8 cellular contexts compared by ENCODE assay signal in the genomic region with DNA sequence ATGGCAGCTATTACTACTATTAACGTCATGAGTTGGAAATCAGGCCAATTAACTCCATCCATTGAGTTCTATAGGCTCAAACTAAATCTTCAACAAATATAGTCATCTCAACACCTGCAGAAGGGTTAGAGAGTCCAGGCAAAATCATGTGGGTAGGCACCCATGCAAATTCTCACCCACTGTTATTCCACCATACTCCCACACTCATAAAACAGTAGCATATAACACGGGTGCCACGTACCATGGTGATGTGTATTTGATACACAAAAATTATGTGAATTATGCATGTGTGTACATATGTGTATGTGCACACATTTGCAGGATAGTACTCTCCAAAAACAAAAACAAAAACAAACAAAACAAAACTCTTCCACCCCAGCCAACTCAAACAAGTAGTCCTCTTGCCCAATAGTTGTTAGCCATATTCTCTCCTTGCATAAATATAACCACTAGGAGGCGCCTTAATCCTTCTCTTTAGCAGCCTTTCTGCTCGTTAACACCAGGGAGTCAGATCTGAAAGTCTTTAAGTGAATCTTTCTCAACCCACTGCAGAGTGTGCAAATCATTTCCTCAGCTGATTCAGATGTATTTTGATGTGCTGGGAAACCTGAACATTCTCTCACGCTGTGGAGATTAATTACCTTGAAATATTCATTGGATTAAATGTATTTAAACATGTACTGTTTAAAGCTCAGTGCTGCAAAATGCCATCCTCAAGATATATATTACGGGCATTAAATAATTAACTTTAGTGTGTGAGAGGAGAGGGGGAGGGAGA. TPM values are rescaled to one million over a fixed set of nuclear protein-coding genes. Genes with fewer than 3 reads are reported as not detected.
DNase-seq lines count a peak whose midpoint lies in the region; ATAC-seq and TF ChIP-seq lines count a peak whose summit lies in the region.

No MANE protein-coding gene starts in this region.

- ATAC-seq in HG02759 (IDR thresholded peaks at IDR 0.05; ENCODE audit: unreplicated experiment) (peak; percentile 80), esophagus mucosa (peak; percentile 93), natural killer cell (peak in 2 of 3 donors; percentile 46 to 74)

- H3K4me1 ChIP-seq in A673 (ENCODE audit: insufficient read depth, low read length, poor library complexity, severe bottlenecking) = no peaks in the 10 kb centered on the region

- peak; percentile 88 for TF ChIP-seq CTCF in A673 (conservative IDR thresholded peaks at IDR 0.05; ENCODE audit: low read depth, low read length)
- TF ChIP-seq CTCF in GM13976 (IDR thresholded peaks at IDR 0.05; ENCODE audit: borderline replicate concordance, control extremely low read depth, extremely low read depth, insufficient read depth, missing control alignments) = peak; percentile 57
- TF ChIP-seq CTCF in natural killer cell (IDR thresholded peaks at IDR 0.05) = peak; percentile 71

- H3K27me3 Mint-ChIP-seq in natural killer cell (ENCODE audit: low read depth in 2 of 2) = no peaks in the 10 kb centered on the region

- intact Hi-C loops in A673 (cut with micrococcal nuclease; ENCODE audit: unreplicated experiment) = loop anchor here (1.0 to 5.0 kb wide), 5 partner anchors 135 to 1435 kb away; a partner anchor contains a TSS
- intact Hi-C loops in natural killer cell (cut with micrococcal nuclease) = loop anchor here (10.0 kb wide), 2 partner anchors 1307 to 1677 kb away; no protein-coding TSS in a partner anchor

- H3K27ac ChIP-seq in A673 (ENCODE audit: low read depth, low read length, poor library complexity, severe bottlenecking) = no peak overlapping the region
- H3K27ac ChIP-seq in SK-N-MC = peak overlapping the region; percentile 71

- H3K27ac Mint-ChIP-seq in natural killer cell = no peak overlapping the region

- H3K4me1 Mint-ChIP-seq in natural killer cell = peaks cover 0 to 4% of the 10 kb centered on the region in 2 donors

- no peak overlapping the region for H3K9ac ChIP-seq in SK-N-MC (ENCODE audit: insufficient read length)

- no peaks in the 10 kb centered on the region for H3K9me3 ChIP-seq in A673 (ENCODE audit: low read depth, low read length, poor library complexity, severe bottlenecking)
- no peaks in the 10 kb centered on the region for H3K9me3 ChIP-seq in SK-N-MC (ENCODE audit: low read depth, low read length)

- H3K27me3 ChIP-seq in A673 (replicated peaks; ENCODE audit: insufficient read depth, low read depth, low read length, poor library complexity) = no peaks in the 10 kb centered on the region

- BruUV-seq in A673 (replicated peaks; lab: Mats Ljungman, UMichigan) = no TSS peak

- in situ Hi-C loops in GM13976 (cut with MboI; ENCODE audit: low sequenced_read_pairs, unreplicated experiment) = no loop called here

- no peaks in the 10 kb centered on the region for H3K9me3 Mint-ChIP-seq in natural killer cell

- CTCF ChIA-PET in A673 (lab: Charles Lee) = interaction anchor here (0.6 to 1.0 kb wide), 3 partner anchors 96 to 267 kb away, joined by 3 to 5 read pairs (median 3); no protein-coding TSS in a partner anchor

- H3K36me3 ChIP-seq in A673 (ENCODE audit: insufficient read depth, low read length, poor library complexity, severe bottlenecking) (no peaks in the 10 kb centered on the region), SK-N-MC (ENCODE audit: insufficient read depth, low read length) (no peaks in the 10 kb centered on the region)

- no peak overlapping the region for H3K4me3 Mint-ChIP-seq in natural killer cell

- POLR2A ChIA-PET in A673 (lab: Charles Lee; ENCODE audit: low non-redundant PET) = interaction anchor here (0.6 kb wide), 1 partner anchor 775 kb away, joined by 9 read pairs; no protein-coding TSS in a partner anchor

- no peaks in the 10 kb centered on the region for H3K36me3 Mint-ChIP-seq in natural killer cell

- DNase-seq in A673 (ENCODE audit: low spot score) = peak; percentile 92
- peak; percentile 66 for DNase-seq in GM13976 (ENCODE audit: low spot score)
- peak; percentile 74 for DNase-seq in NCI-H1436 treated with DMSO at 0.1 percent for 48 hours (lab: John Stamatoyannopoulos, UW)
- peak; percentile 96 for DNase-seq in SK-N-MC (ENCODE audit: low read depth, low spot score)
- no peak for DNase-seq in natural killer cell
- DNase-seq in occipital lobe (lab: John Stamatoyannopoulos, UW) = no peak

- no peak overlapping the region for H3K4me3 ChIP-seq in A673 (ENCODE audit: low read depth, low read length, poor library complexity, severe bottlenecking)
- H3K4me3 ChIP-seq in SK-N-MC = peak overlapping the region; percentile 4; the same call in 1 of the 2 replicates

RNA-seq across cellular contexts. Expression of a gene that starts 38.0 kb away (rescaled TPM):
- total RNA-seq in A673 (2021) = 138 and 148 TPM in 2 replicates
- 75.2 TPM for total RNA-seq in esophagus mucosa
- total RNA-seq in natural killer cell = 10 to 100 TPM; 34.7 to 50.2 (median 42.4) TPM
- total RNA-seq in occipital lobe = 86.3 TPM

RNA-seq across cellular contexts. Expression of a gene that starts 48.8 kb away (rescaled TPM):
- total RNA-seq in A673 (2021) = not detected in 2 replicates
- not detected for total RNA-seq in esophagus mucosa
- not detected for total RNA-seq in natural killer cell
- not detected for total RNA-seq in occipital lobe

Comparison
In these comparisons a context has a peak if more than half of its experiments do, and no peak if none do; other contexts are left out.
1. DNase-seq: peak in A673 (single experiment), GM13976 (single experiment), NCI-H1436 treated with DMSO at 0.1 percent for 48 hours (single experiment) and SK-N-MC (single experiment); none in natural killer cell (single experiment) and occipital lobe (single experiment).
2. Peak in every context shown above with its lines, with median percentiles within 50 percentile points of each other: CTCF ChIP-seq and ATAC-seq.